Comparison of ENCODE assay signal across 9 cellular contexts in genomic region chr3:36904641-36905040, GRCh38. TPM values are rescaled to one million over a fixed set of nuclear protein-coding genes. Genes with fewer than 3 reads are reported as not detected.
DNase-seq lines count a peak whose midpoint lies in the region; ATAC-seq and TF ChIP-seq lines count a peak whose summit lies in the region.
"Had no signal": no experiment of that assay in that cellular context is flagged by ENCODE, and none has a peak within 500 bp of the region (broad histone marks: within the 10 kb centered on the region; RNA-seq: fewer than 3 reads in every experiment).

No MANE protein-coding gene starts in this region.

- peaks cover 92% of the 10 kb centered on the region for H3K4me1 Mint-ChIP-seq in activated naive CD4-positive, alpha-beta T cell treated with anti-CD3 and anti-CD28 coated beads, Interleukin-2, amount 50 U/mL, for 24 hours
- H3K4me1 Mint-ChIP-seq in activated naive CD4-positive, alpha-beta T cell treated with anti-CD3 and anti-CD28 coated beads, Interleukin-2, amount 10 ng/mL, durations not matched to agents 7 days and 5 days, result peaks cover 80% of the 10 kb centered on the region

- peaks cover 15% of the 10 kb centered on the region for H3K36me3 Mint-ChIP-seq in activated naive CD4-positive, alpha-beta T cell treated with anti-CD3 and anti-CD28 coated beads, Interleukin-2, amount 50 U/mL, for 24 hours
- peaks cover 52% of the 10 kb centered on the region for H3K36me3 Mint-ChIP-seq in activated naive CD4-positive, alpha-beta T cell treated with anti-CD3 and anti-CD28 coated beads, Interleukin-2, amount 10 ng/mL, durations not matched to agents 7 days and 5 days

- no peaks in the 10 kb centered on the region for H3K9me3 Mint-ChIP-seq in activated naive CD4-positive, alpha-beta T cell treated with anti-CD3 and anti-CD28 coated beads, Interleukin-2, amount 50 U/mL, for 24 hours
- no peaks in the 10 kb centered on the region for H3K9me3 Mint-ChIP-seq in activated naive CD4-positive, alpha-beta T cell treated with anti-CD3 and anti-CD28 coated beads, Interleukin-2, amount 10 ng/mL, durations not matched to agents 7 days and 5 days

- intact Hi-C loops in left ventricle myocardium inferior (cut with micrococcal nuclease) (no loop called here), vagina (cut with DNase I) (no loop called here)

- ATAC-seq in GM18867 (IDR thresholded peaks at IDR 0.05; ENCODE audit: unreplicated experiment) (no peak), GM18519 (IDR thresholded peaks at IDR 0.05; ENCODE audit: low FRiP score, unreplicated experiment) (no peak)

- H3K27ac ChIP-seq in left ventricle myocardium inferior (replicated peaks), result no peak overlapping the region
- no peak overlapping the region for H3K27ac ChIP-seq in vagina
- H3K27ac ChIP-seq: SK-N-MC had no signal

- TF ChIP-seq POLR2A in vagina (IDR thresholded peaks at IDR 0.05), result no peak

- H3K27me3 ChIP-seq in left ventricle myocardium inferior (ENCODE audit: low read depth), result no peaks in the 10 kb centered on the region
- H3K27me3 ChIP-seq in vagina, result no peaks in the 10 kb centered on the region

- no peak for DNase-seq in activated naive CD4-positive, alpha-beta T cell treated with Interleukin-2 at 50 U/mL for 16 hours
- DNase-seq in SKM-1 (lab: John Stamatoyannopoulos, UW; ENCODE audit: unreplicated experiment), result peak; percentile 22
- no peak for DNase-seq in left ventricle myocardium inferior
- peak; percentile 61 to 71 for DNase-seq in vagina (ENCODE audit: extremely low spot score in 2 of 2)
- no peak for DNase-seq in activated naive CD4-positive, alpha-beta T cell treated with anti-CD3 and anti-CD28 coated beads, Interleukin-2, amount 10 ng/mL, durations not matched to agents 7 days and 5 days

- H3K36me3 ChIP-seq in left ventricle myocardium inferior (peaks cover 10% of the 10 kb centered on the region), vagina (peaks cover 0 to 4% of the 10 kb centered on the region in 2 donors)

- peaks cover 25% of the 10 kb centered on the region for H3K4me1 ChIP-seq in left ventricle myocardium inferior
- H3K4me1 ChIP-seq in vagina, result peaks cover 29% of the 10 kb centered on the region

- peak overlapping the region; percentile 39 for H3K4me3 Mint-ChIP-seq in activated naive CD4-positive, alpha-beta T cell treated with anti-CD3 and anti-CD28 coated beads, Interleukin-2, amount 50 U/mL, for 24 hours
- no peak overlapping the region for H3K4me3 Mint-ChIP-seq in activated naive CD4-positive, alpha-beta T cell treated with anti-CD3 and anti-CD28 coated beads, Interleukin-2, amount 10 ng/mL, durations not matched to agents 7 days and 5 days

- no peaks in the 10 kb centered on the region for H3K27me3 Mint-ChIP-seq in activated naive CD4-positive, alpha-beta T cell treated with anti-CD3 and anti-CD28 coated beads, Interleukin-2, amount 50 U/mL, for 24 hours
- H3K27me3 Mint-ChIP-seq in activated naive CD4-positive, alpha-beta T cell treated with anti-CD3 and anti-CD28 coated beads, Interleukin-2, amount 10 ng/mL, durations not matched to agents 7 days and 5 days, result no peaks in the 10 kb centered on the region

- H3K4me3 ChIP-seq in left ventricle myocardium inferior, result no peak overlapping the region
- no peak overlapping the region for H3K4me3 ChIP-seq in vagina
- H3K4me3 ChIP-seq: SK-N-MC had no signal

- peak; percentile 73 for TF ChIP-seq CTCF in left ventricle myocardium inferior (IDR thresholded peaks at IDR 0.05; ENCODE audit: borderline replicate concordance)
- TF ChIP-seq CTCF in vagina (IDR thresholded peaks at IDR 0.05), result no peak

- H3K27ac Mint-ChIP-seq in activated naive CD4-positive, alpha-beta T cell treated with anti-CD3 and anti-CD28 coated beads, Interleukin-2, amount 50 U/mL, for 24 hours, result peak overlapping the region; percentile 41
- H3K27ac Mint-ChIP-seq in activated naive CD4-positive, alpha-beta T cell treated with anti-CD3 and anti-CD28 coated beads, Interleukin-2, amount 10 ng/mL, durations not matched to agents 7 days and 5 days, result no peak overlapping the region

- CTCF ChIA-PET in activated naive CD4-positive, alpha-beta T cell treated with anti-CD3 and anti-CD28 coated beads, Interleukin-2, amount 10 ng/mL, durations not matched to agents 7 days and 5 days (lab: Charles Lee), result interaction anchor here (1.0 to 8.1 kb wide), 6 partner anchors 8 to 53 kb away, joined by 3 to 78 read pairs (median 4); no protein-coding TSS in a partner anchor

- H3K9me3 ChIP-seq in left ventricle myocardium inferior (replicated peaks) (no peaks in the 10 kb centered on the region), vagina (no peaks in the 10 kb centered on the region)

RNA-seq across cellular contexts. Expression of gene TRANK1, which starts 40.2 kb away (rescaled TPM):
- total RNA-seq in left ventricle myocardium inferior (6.6 TPM), vagina (17.7 TPM)

Comparison
In these comparisons a context has a peak if more than half of its experiments do, and no peak if none do; other contexts are left out.
1. DNase-seq: peak in SKM-1 (single experiment) and vagina (2 of 2); none in activated naive CD4-positive, alpha-beta T cell treated with Interleukin-2 at 50 U/mL for 16 hours (single experiment), left ventricle myocardium inferior (single experiment) and activated naive CD4-positive, alpha-beta T cell treated with anti-CD3 and anti-CD28 coated beads, Interleukin-2, amount 10 ng/mL, durations not matched to agents 7 days and 5 days (single experiment).